Comparison of ENCODE assay signal across 8 cellular contexts in the genomic region with DNA sequence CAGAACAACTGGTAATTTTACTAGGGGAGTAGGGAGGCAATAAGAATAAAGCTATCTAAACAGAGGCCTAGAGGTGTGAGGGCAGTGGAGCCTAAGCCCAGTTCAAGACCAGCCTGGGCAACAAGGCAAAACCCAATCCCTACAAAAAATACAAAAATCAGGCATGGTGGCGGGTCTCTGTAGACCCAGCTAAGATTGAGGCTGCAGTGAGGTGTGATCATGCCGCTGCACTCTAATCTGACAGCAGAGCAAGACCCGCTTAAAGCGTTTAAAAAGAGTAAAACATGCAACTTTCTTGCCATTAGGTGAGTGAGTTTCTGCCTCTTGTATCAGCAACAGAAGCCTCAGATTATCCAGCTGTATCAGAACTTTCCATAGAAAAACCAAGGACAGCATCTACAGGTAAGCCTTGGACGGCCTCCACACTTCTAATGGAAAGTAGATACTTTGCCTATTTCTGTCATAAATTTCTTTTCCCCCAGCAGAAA. TPM values are rescaled to one million over a fixed set of nuclear protein-coding genes. Genes with fewer than 3 reads are reported as not detected.
DNase-seq lines count a peak whose midpoint lies in the region; ATAC-seq, FAIRE-seq and TF ChIP-seq lines count a peak whose summit lies in the region.

No MANE protein-coding gene starts in this region.

- H3K27me3 ChIP-seq in CD8-positive, alpha-beta memory T cell (ENCODE audit: insufficient read depth, low read length, poor library complexity, severe bottlenecking) = no peaks in the 10 kb centered on the region

- H3K4me1 ChIP-seq in CD8-positive, alpha-beta memory T cell (ENCODE audit: insufficient read depth, low read length) = peaks cover 9% of the 10 kb centered on the region

- no peaks in the 10 kb centered on the region for H3K9me3 Mint-ChIP-seq in CD8-positive, alpha-beta memory T cell
- no peaks in the 10 kb centered on the region for H3K9me3 Mint-ChIP-seq in memory B cell

- DNase-seq in CD8-positive, alpha-beta memory T cell = no peak
- DNase-seq in GM12892 (ENCODE audit: insufficient read length) = no peak
- DNase-seq in T-helper 17 cell = no peak
- no peak for DNase-seq in memory B cell (ENCODE audit: low spot score in 2 of 2)
- DNase-seq in germinal center (ENCODE audit: low spot score) = no peak

- peaks cover 14 to 27% (median 23%) of the 10 kb centered on the region in 3 donors for H3K4me1 Mint-ChIP-seq in CD8-positive, alpha-beta memory T cell
- peaks cover 5% of the 10 kb centered on the region for H3K4me1 Mint-ChIP-seq in T-helper 17 cell
- H3K4me1 Mint-ChIP-seq in memory B cell = peaks cover 4% of the 10 kb centered on the region

- H3K27me3 Mint-ChIP-seq in CD8-positive, alpha-beta memory T cell = no peaks in the 10 kb centered on the region
- H3K27me3 Mint-ChIP-seq in T-helper 17 cell (no peaks in the 10 kb centered on the region), memory B cell (no peaks in the 10 kb centered on the region)

- H3K4me3 ChIP-seq in CD8-positive, alpha-beta memory T cell (ENCODE audit: low read length) = no peak overlapping the region

- H3K36me3 Mint-ChIP-seq in CD8-positive, alpha-beta memory T cell = peaks cover 0 to 86% (median 22%) of the 10 kb centered on the region in 3 donors
- no peaks in the 10 kb centered on the region for H3K36me3 Mint-ChIP-seq in T-helper 17 cell (ENCODE audit: low read depth)
- peaks cover 22% of the 10 kb centered on the region for H3K36me3 Mint-ChIP-seq in memory B cell

- FAIRE-seq in GM12892 (lab: Jason Lieb, UNC) = no peak

- H3K9me3 ChIP-seq in CD8-positive, alpha-beta memory T cell (ENCODE audit: low read length) = no peaks in the 10 kb centered on the region
- no peaks in the 10 kb centered on the region for H3K9me3 ChIP-seq in T-helper 17 cell (ENCODE audit: control insufficient read depth, low read length, poor library complexity, severe bottlenecking)

- peaks cover 41% of the 10 kb centered on the region for H3K36me3 ChIP-seq in CD8-positive, alpha-beta memory T cell (ENCODE audit: insufficient read depth, low read length)

- no peak for ATAC-seq in T-helper 17 cell
- no peak for ATAC-seq in memory B cell (ENCODE audit: low read depth)
- no peak for ATAC-seq in HG02973 (IDR thresholded peaks at IDR 0.05; ENCODE audit: unreplicated experiment)
- no peak for ATAC-seq in GM21737 (IDR thresholded peaks at IDR 0.05; ENCODE audit: unreplicated experiment)
- ATAC-seq in GM18870 (IDR thresholded peaks at IDR 0.05; ENCODE audit: unreplicated experiment) = no peak

- TF ChIP-seq POLR2A in GM12892 (IDR thresholded peaks at IDR 0.05; ENCODE audit: low read depth, low read length) = peak; percentile 83

- CTCF ChIA-PET in CD8-positive, alpha-beta memory T cell (lab: Charles Lee) = no interaction called here

- H3K4me3 Mint-ChIP-seq in CD8-positive, alpha-beta memory T cell = no peak overlapping the region
- H3K4me3 Mint-ChIP-seq in T-helper 17 cell (no peak overlapping the region), memory B cell (no peak overlapping the region)

- no peak overlapping the region for H3K27ac ChIP-seq in CD8-positive, alpha-beta memory T cell (ENCODE audit: low read depth, low read length)

- POLR2A ChIA-PET in CD8-positive, alpha-beta memory T cell (lab: Charles Lee) = interaction anchor here (1.0 kb wide), 1 partner anchor 12 kb away, joined by 3 read pairs; a partner anchor contains a TSS

- peak overlapping the region in 6 of 8 donors; percentile 6 to 62 (median 38) for H3K27ac Mint-ChIP-seq in CD8-positive, alpha-beta memory T cell
- H3K27ac Mint-ChIP-seq in T-helper 17 cell (peak overlapping the region; percentile 82), memory B cell (peak overlapping the region; percentile 45)

RNA-seq across cellular contexts. Expression of a gene that starts 12.1 kb away (rescaled TPM):
- total RNA-seq in CD8-positive, alpha-beta memory T cell = 100 to 1,000 TPM; 249 to 265 TPM
- polyA plus RNA-seq in CD8-positive, alpha-beta memory T cell = 18.0 TPM
- polyA plus RNA-seq in GM12892 (2012; ENCODE audit: missing spikeins) = 181 TPM
- 100 to 1,000 TPM; 129 to 143 TPM for total RNA-seq in T-helper 17 cell

RNA-seq across cellular contexts. Expression of a gene that starts 12.3 kb away (rescaled TPM):
- total RNA-seq in CD8-positive, alpha-beta memory T cell = 10 to 100 TPM; 14.9 to 16.8 TPM
- polyA plus RNA-seq in CD8-positive, alpha-beta memory T cell = 18.6 TPM
- 28.9 TPM for polyA plus RNA-seq in GM12892 (2012; ENCODE audit: missing spikeins)
- 10 to 100 TPM; 12.1 to 13.9 TPM for total RNA-seq in T-helper 17 cell

RNA-seq across cellular contexts. Expression of a gene that starts 54.9 kb away (rescaled TPM):
- total RNA-seq in CD8-positive, alpha-beta memory T cell = 10 to 100 TPM; 39.4 to 42.8 TPM
- polyA plus RNA-seq in CD8-positive, alpha-beta memory T cell = 25.1 TPM
- polyA plus RNA-seq in GM12892 (2012; ENCODE audit: missing spikeins) = 19.8 TPM
- total RNA-seq in T-helper 17 cell = 10 to 100 TPM; 58.5 to 61.8 TPM
